ENCODE assay signal across 20 cellular contexts in the genomic region with DNA sequence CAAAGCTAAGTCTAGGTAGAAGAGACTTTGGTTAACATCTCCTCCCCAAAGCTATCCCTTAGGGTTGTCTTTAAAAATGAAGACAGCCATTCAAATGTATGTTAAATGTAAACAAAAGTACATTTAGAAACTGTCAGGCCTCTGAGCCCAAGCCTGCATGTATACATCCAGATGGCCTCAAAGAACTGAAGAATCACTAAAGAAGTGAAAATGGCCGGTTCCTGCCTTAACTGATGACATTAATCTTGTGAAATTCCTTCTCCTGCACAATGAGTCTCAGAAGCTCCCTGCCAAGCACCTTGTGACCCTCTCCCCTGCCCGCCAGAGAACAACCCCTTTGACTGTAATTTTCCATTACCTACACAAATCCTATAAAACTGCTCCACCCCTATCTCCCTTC.
DNase-seq lines count a peak whose midpoint lies in the region; ATAC-seq, FAIRE-seq and TF ChIP-seq lines count a peak whose summit lies in the region.
"Had no signal": no experiment of that assay in that cellular context is flagged by ENCODE, and none has a peak within 500 bp of the region (broad histone marks: within the 10 kb centered on the region; RNA-seq: fewer than 3 reads in every experiment).

No MANE protein-coding gene starts in this region.

- TF ChIP-seq EP300 in H1 (IDR thresholded peaks at IDR 0.05; ENCODE audit: borderline replicate concordance in 1 of 2, low read depth in 2 of 2, low read length in 2 of 2): no peak

- H3K23me2 ChIP-seq in H1 (ENCODE audit: low read depth, low read length): no peaks in the 10 kb centered on the region

- H3K4me2 ChIP-seq in H1 (ENCODE audit: insufficient read depth in 1 of 2, low read depth in 2 of 2, low read length in 2 of 2): peak overlapping the region; percentile 13 to 34; a peak in 1 of 4 replicates
- no peak overlapping the region for H3K4me2 ChIP-seq in neural progenitor cell

- POLR2A ChIA-PET in H1 (lab: Charles Lee; ENCODE audit: partially characterized antibody): interaction anchor here (0.6 kb wide), 1 partner anchor 179 kb away, joined by 3 read pairs; no protein-coding TSS in a partner anchor

- peaks cover 5% of the 10 kb centered on the region for H3F3A ChIP-seq in neural progenitor cell (ENCODE audit: low read depth)

- H3K27ac ChIP-seq in H1 (ENCODE audit: low read depth, low read length) (peak overlapping the region; percentile 58; the same call in 1 of the 2 replicates), iPS-18a (ENCODE audit: low read length) (peak overlapping the region; percentile 90), neural progenitor cell (peak overlapping the region; percentile 43), SJCRH30 (no peak overlapping the region)
- H3K27ac ChIP-seq: 22Rv1, HL-60 had no signal

- H3K23ac ChIP-seq in H1 (ENCODE audit: insufficient read length): no peak overlapping the region

- no peak overlapping the region for H3K56ac ChIP-seq in H1 (replicated peaks; ENCODE audit: insufficient read length, low read depth, low read length)

- H3K4me3 Mint-ChIP-seq in activated naive CD8-positive, alpha-beta T cell: no peak overlapping the region
- H3K4me3 Mint-ChIP-seq in activated naive CD8-positive, alpha-beta T cell treated with anti-CD3 and anti-CD28 coated beads for 36 hours: no peak overlapping the region
- H3K4me3 Mint-ChIP-seq in neural progenitor cell: no peak overlapping the region
- H3K4me3 Mint-ChIP-seq: CD14-positive monocyte; CD8-positive, alpha-beta T cell; HFFc6; IgD-negative memory B cell had no signal

- H3K14ac ChIP-seq in H1 (ENCODE audit: insufficient read length): no peak overlapping the region

- H3K4me1 ChIP-seq in H1 (replicated peaks in 1 of 4; ENCODE audit: control insufficient read depth in 3 of 4, insufficient read depth in 4 of 4, low read length in 3 of 4) (peaks cover 0 to 12% (median 3%) of the 10 kb centered on the region in 4 experiments; a peak in 2 of 7 replicates), iPS-18a (ENCODE audit: control insufficient read depth, low read depth, low read length) (peaks cover 42% of the 10 kb centered on the region), neural progenitor cell (peaks cover 12% of the 10 kb centered on the region), SJCRH30 (no peaks in the 10 kb centered on the region)

- H3K9ac ChIP-seq in H1 (replicated peaks in 1 of 4; ENCODE audit: extremely low read depth in 1 of 4, low read depth in 3 of 4, low read length in 3 of 4) (no peak overlapping the region), iPS-18a (ENCODE audit: low read length) (peak overlapping the region; percentile 52), neural progenitor cell (no peak overlapping the region)

- no peak overlapping the region for H2BK120ac ChIP-seq in H1 (replicated peaks; ENCODE audit: low read depth, low read length)

- TF ChIP-seq CTCF in H1 (IDR thresholded peaks at IDR 0.05; ENCODE audit: control extremely low read depth in 1 of 3, insufficient read depth in 1 of 3, low read depth in 1 of 3, low read length in 3 of 3) (no peak), neural progenitor cell (IDR thresholded peaks at IDR 0.05) (no peak)

- H2AFZ ChIP-seq in H1 (ENCODE audit: low read length) (no peak overlapping the region), neural progenitor cell (replicated peaks) (no peak overlapping the region)

- ATAC-seq in HG03460 (IDR thresholded peaks at IDR 0.05; ENCODE audit: unreplicated experiment): no peak
- no peak for ATAC-seq in GM19395 (IDR thresholded peaks at IDR 0.05; ENCODE audit: unreplicated experiment)
- ATAC-seq: CD8-positive, alpha-beta T cell had no signal

- H3K27me3 Mint-ChIP-seq in activated naive CD8-positive, alpha-beta T cell: no peaks in the 10 kb centered on the region
- H3K27me3 Mint-ChIP-seq in activated naive CD8-positive, alpha-beta T cell treated with anti-CD3 and anti-CD28 coated beads for 36 hours: no peaks in the 10 kb centered on the region
- peaks cover 4% of the 10 kb centered on the region for H3K27me3 Mint-ChIP-seq in neural progenitor cell (ENCODE audit: insufficient read depth, low read depth)
- H3K27me3 Mint-ChIP-seq: IgD-negative memory B cell had no signal

- no peak overlapping the region for H2BK15ac ChIP-seq in H1 (ENCODE audit: low read length)

- H3K4me1 Mint-ChIP-seq in activated naive CD8-positive, alpha-beta T cell (ENCODE audit: low read depth): no peaks in the 10 kb centered on the region
- H3K4me1 Mint-ChIP-seq in activated naive CD8-positive, alpha-beta T cell treated with anti-CD3 and anti-CD28 coated beads for 36 hours: no peaks in the 10 kb centered on the region
- H3K4me1 Mint-ChIP-seq in neural progenitor cell: peaks cover 6% of the 10 kb centered on the region
- H3K4me1 Mint-ChIP-seq: CD14-positive monocyte had no signal

- H2AK5ac ChIP-seq in H1 (ENCODE audit: low read depth, low read length): no peak overlapping the region

- no peak overlapping the region for H4K5ac ChIP-seq in H1 (ENCODE audit: insufficient read length, low read depth, low read length)

- no peaks in the 10 kb centered on the region for H3K36me3 Mint-ChIP-seq in activated naive CD8-positive, alpha-beta T cell
- no peaks in the 10 kb centered on the region for H3K36me3 Mint-ChIP-seq in activated naive CD8-positive, alpha-beta T cell treated with anti-CD3 and anti-CD28 coated beads for 36 hours
- H3K36me3 Mint-ChIP-seq in neural progenitor cell: no peaks in the 10 kb centered on the region
- H3K36me3 Mint-ChIP-seq: CD14-positive monocyte; CD8-positive, alpha-beta T cell; IgD-negative memory B cell had no signal

- H3K18ac ChIP-seq in H1 (ENCODE audit: extremely low read depth, low read length): no peak overlapping the region

- H3K79me2 ChIP-seq in H1 (ENCODE audit: control insufficient read depth in 1 of 2, insufficient read depth in 2 of 2, low read length in 2 of 2): no peaks in the 10 kb centered on the region
- H3K79me2 ChIP-seq in neural progenitor cell (ENCODE audit: low read depth): no peaks in the 10 kb centered on the region

- no peak overlapping the region for H2BK12ac ChIP-seq in H1 (ENCODE audit: low read depth, low read length)

- no peak overlapping the region for H4K91ac ChIP-seq in H1 (replicated peaks; ENCODE audit: insufficient read length, low read length)

- H3K9me3 ChIP-seq in H1 (ENCODE audit: insufficient read depth in 2 of 2, low read depth in 1 of 2, low read length in 1 of 2) (no peaks in the 10 kb centered on the region), iPS-18a (ENCODE audit: control insufficient read depth, low read depth, low read length) (no peaks in the 10 kb centered on the region), neural progenitor cell (ENCODE audit: low read depth) (no peaks in the 10 kb centered on the region), SJCRH30 (replicated peaks) (no peaks in the 10 kb centered on the region)

- H2BK5ac ChIP-seq in H1 (ENCODE audit: low read depth, low read length): no peak overlapping the region

- H4K20me1 ChIP-seq in H1 (replicated peaks in 1 of 2; ENCODE audit: control insufficient read depth in 1 of 2, insufficient read depth in 2 of 2, low read length in 2 of 2): no peaks in the 10 kb centered on the region
- H4K20me1 ChIP-seq in neural progenitor cell (ENCODE audit: low read depth): no peaks in the 10 kb centered on the region

- CTCF ChIA-PET in H1 (lab: Charles Lee; ENCODE audit: partially characterized antibody): interaction anchor here (0.6 to 1.3 kb wide), 2 partner anchors 9 to 21 kb away, joined by 3 read pairs; no protein-coding TSS in a partner anchor

- TF ChIP-seq RAD21 in H1 (IDR thresholded peaks at IDR 0.05 in 1 of 2, conservative IDR thresholded peaks at IDR 0.05 in 1 of 2; ENCODE audit: low read depth in 2 of 2, low read length in 2 of 2): no peak

- DNase-seq in activated naive CD8-positive, alpha-beta T cell treated with anti-CD3 and anti-CD28 coated beads for 36 hours: no peak
- DNase-seq in H1 (ENCODE audit: low read depth in 1 of 2, low spot score in 2 of 2): peak in 1 of 2 experiments; percentile 5
- DNase-seq in neural progenitor cell (ENCODE audit: low spot score): peak; percentile 19
- no peak for DNase-seq in SJCRH30
- DNase-seq: CD8-positive, alpha-beta T cell; COR-L47; DMS53; GOT3; HCEC 1CT; HFFc6 had no signal

- H3K9me3 Mint-ChIP-seq in activated naive CD8-positive, alpha-beta T cell (ENCODE audit: low read depth): no peaks in the 10 kb centered on the region
- no peaks in the 10 kb centered on the region for H3K9me3 Mint-ChIP-seq in activated naive CD8-positive, alpha-beta T cell treated with anti-CD3 and anti-CD28 coated beads for 36 hours
- H3K9me3 Mint-ChIP-seq in neural progenitor cell: peaks cover 3% of the 10 kb centered on the region
- H3K9me3 Mint-ChIP-seq: CD8-positive, alpha-beta T cell; HFFc6; IgD-negative memory B cell had no signal

- TF ChIP-seq POLR2A in H1 (IDR thresholded peaks at IDR 0.05; ENCODE audit: control extremely low read depth in 1 of 2, low read depth in 2 of 2, low read length in 2 of 2): no peak

- H3K4me3 ChIP-seq in H1 (ENCODE audit: extremely low read depth in 1 of 4, insufficient read depth in 2 of 4, low read depth in 3 of 4, low read length in 4 of 4) (no peak overlapping the region; a peak in 1 of 8 replicates), iPS-18a (ENCODE audit: low read length) (peak overlapping the region; percentile 7), neural progenitor cell (no peak overlapping the region), SJCRH30 (no peak overlapping the region)

- H3K4ac ChIP-seq in H1 (replicated peaks; ENCODE audit: insufficient read length, low read depth, low read length): no peak overlapping the region

- WGBS in H1 (ENCODE audit: extremely low coverage in 1 of 2, insufficient coverage in 1 of 2, insufficient read length in 1 of 2, insufficient replicate concordance in 2 of 2, low coverage in 1 of 2, low lambda C conversion rate in 2 of 2, missing lambda C conversion rate in 1 of 2), 2 experiments: 6% methylated on average over 2 of the region's 2 CpGs; no CpG with 5 or more reads in 1 of the 2 experiments

- no peak for FAIRE-seq in H1 (lab: Jason Lieb, UNC)
- FAIRE-seq: D721Med, GM18507 had no signal

- H3K36me3 ChIP-seq in H1 (ENCODE audit: control insufficient read depth in 2 of 4, insufficient read depth in 4 of 4, low read length in 3 of 4) (no peaks in the 10 kb centered on the region), iPS-18a (ENCODE audit: control insufficient read depth, low read depth, low read length) (no peaks in the 10 kb centered on the region), neural progenitor cell (no peaks in the 10 kb centered on the region), SJCRH30 (no peaks in the 10 kb centered on the region)

- H4K8ac ChIP-seq in H1 (ENCODE audit: extremely low read depth, insufficient read depth, low read length): no peak overlapping the region

- no peak overlapping the region for H2BK20ac ChIP-seq in H1 (ENCODE audit: low read length)

- H3K79me1 ChIP-seq in H1 (ENCODE audit: low read depth, low read length): no peaks in the 10 kb centered on the region

- peak overlapping the region; percentile 46 for H3K27ac Mint-ChIP-seq in activated naive CD8-positive, alpha-beta T cell
- no peak overlapping the region for H3K27ac Mint-ChIP-seq in activated naive CD8-positive, alpha-beta T cell treated with anti-CD3 and anti-CD28 coated beads for 36 hours
- H3K27ac Mint-ChIP-seq in neural progenitor cell: no peak overlapping the region
- H3K27ac Mint-ChIP-seq: CD14-positive monocyte; CD8-positive, alpha-beta T cell; HFFc6; IgD-negative memory B cell had no signal

- H3K27me3 ChIP-seq in H1 (replicated peaks in 1 of 4; ENCODE audit: control insufficient read depth in 3 of 4, extremely low read depth in 1 of 4, insufficient read depth in 3 of 4, low read length in 3 of 4) (no peaks in the 10 kb centered on the region), iPS-18a (ENCODE audit: control insufficient read depth, insufficient read depth, low read length) (no peaks in the 10 kb centered on the region), neural progenitor cell (no peaks in the 10 kb centered on the region), SJCRH30 (no peaks in the 10 kb centered on the region)
